Comparison of ENCODE assay signal across 9 cellular contexts in the genomic region with DNA sequence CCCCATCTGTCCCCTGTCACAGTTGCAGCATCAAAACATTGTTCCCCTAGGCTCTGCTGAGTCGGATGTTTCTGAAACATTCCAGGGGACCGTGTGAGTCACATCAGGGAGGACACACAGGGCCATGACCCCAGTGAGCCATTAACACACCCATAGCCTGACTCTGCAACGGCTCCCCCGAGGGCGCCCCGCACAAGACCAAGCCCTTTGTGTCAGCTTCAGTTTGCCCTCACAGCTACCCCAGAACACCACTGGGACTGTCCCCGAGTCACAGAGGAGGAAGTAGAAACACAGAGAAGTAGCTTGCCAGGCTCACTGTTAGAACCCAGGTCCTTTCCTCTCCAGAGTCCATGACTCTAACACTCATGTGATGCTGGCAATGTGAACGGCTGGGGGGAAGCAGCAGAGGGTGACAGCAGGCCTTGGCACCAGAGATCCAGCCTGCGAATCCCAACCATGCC.
A peak's percentile ranks its signal among the peaks of the same experiment; 100 is the strongest.
DNase-seq lines count a peak whose midpoint lies in the region; ATAC-seq, FAIRE-seq and TF ChIP-seq lines count a peak whose summit lies in the region.
"Had no signal": no experiment of that assay in that cellular context is flagged by ENCODE, and none has a peak within 500 bp of the region (broad histone marks: within the 10 kb centered on the region; RNA-seq: fewer than 3 reads in every experiment).

No MANE protein-coding gene starts in this region.

- CTCF ChIA-PET in activated CD4-positive, alpha-beta memory T cell treated with anti-CD3 and anti-CD28 coated beads for 36 hours (lab: Charles Lee) = no interaction called here

- H3K27me3 ChIP-seq in hepatocyte = no peaks in the 10 kb centered on the region
- H3K27me3 ChIP-seq in spleen (replicated peaks in 1 of 7) = no peaks in the 10 kb centered on the region

- no peak for TF ChIP-seq POLR2A in spleen (IDR thresholded peaks at IDR 0.05)

- peak; percentile 87 for FAIRE-seq in RCC 7860 (lab: Jason Lieb, UNC)
- FAIRE-seq: TTC549 had no signal

- no peaks in the 10 kb centered on the region for H3K9me3 Mint-ChIP-seq in activated CD4-positive, alpha-beta memory T cell treated with anti-CD3 and anti-CD28 coated beads for 36 hours

- ATAC-seq in GM21447 (IDR thresholded peaks at IDR 0.05; ENCODE audit: unreplicated experiment) (peak; percentile 79), HG02588 (IDR thresholded peaks at IDR 0.05; ENCODE audit: unreplicated experiment) (no peak)

- TF ChIP-seq CTCF in hepatocyte (IDR thresholded peaks at IDR 0.05; ENCODE audit: poor library complexity) (no peak), spleen (IDR thresholded peaks at IDR 0.05 in 8 of 11, conservative IDR thresholded peaks at IDR 0.05 in 3 of 11) (no peak)

- no peaks in the 10 kb centered on the region for H3K36me3 Mint-ChIP-seq in activated CD4-positive, alpha-beta memory T cell treated with anti-CD3 and anti-CD28 coated beads for 36 hours

- no peak overlapping the region for H3K4me2 ChIP-seq in hepatocyte

- DNase-seq in RCC 7860 (ENCODE audit: low spot score) (peak; percentile 88), hepatocyte (ENCODE audit: low spot score) (peak; percentile 57), spleen (peak; percentile 81), NCI-H128 (lab: John Stamatoyannopoulos, UW; ENCODE audit: unreplicated experiment) (no peak), GM19238 (ENCODE audit: insufficient read length, low spot score) (no peak)
- DNase-seq in activated CD4-positive, alpha-beta memory T cell treated with anti-CD3 and anti-CD28 coated beads for 36 hours = no peak

- peaks cover 11% of the 10 kb centered on the region for H3K27me3 Mint-ChIP-seq in activated CD4-positive, alpha-beta memory T cell treated with anti-CD3 and anti-CD28 coated beads for 36 hours

- POLR2A ChIA-PET in activated CD4-positive, alpha-beta memory T cell treated with anti-CD3 and anti-CD28 coated beads for 36 hours (lab: Charles Lee) = no interaction called here

- H3K9me3 ChIP-seq in hepatocyte (ENCODE audit: low read depth) = no peaks in the 10 kb centered on the region
- H3K9me3 ChIP-seq in spleen = no peaks in the 10 kb centered on the region

- H3K4me3 ChIP-seq in hepatocyte (no peak overlapping the region), spleen (no peak overlapping the region)

- no peaks in the 10 kb centered on the region for H3K9me2 ChIP-seq in hepatocyte (replicated peaks; ENCODE audit: insufficient read depth)

- no peak overlapping the region for H3K27ac ChIP-seq in hepatocyte
- H3K27ac ChIP-seq in spleen = peak overlapping the region in 5 of 8 donors; percentile 43 to 66 (median 54)

- H3K27ac Mint-ChIP-seq in activated CD4-positive, alpha-beta memory T cell treated with anti-CD3 and anti-CD28 coated beads for 36 hours = no peak overlapping the region

- no peak overlapping the region for H2AFZ ChIP-seq in hepatocyte

- H3K4me1 ChIP-seq in hepatocyte (ENCODE audit: insufficient read depth) = no peaks in the 10 kb centered on the region
- peaks cover 0 to 18% (median 13%) of the 10 kb centered on the region in 6 donors for H3K4me1 ChIP-seq in spleen

- intact Hi-C loops in spleen (cut with DNase I; ENCODE audit: low total_unique reads) = no loop called here
- intact Hi-C loops in activated CD4-positive, alpha-beta memory T cell treated with anti-CD3 and anti-CD28 coated beads for 36 hours (cut with micrococcal nuclease) = no loop called here

- H3K4me1 Mint-ChIP-seq in activated CD4-positive, alpha-beta memory T cell treated with anti-CD3 and anti-CD28 coated beads for 36 hours (ENCODE audit: low read depth) = no peaks in the 10 kb centered on the region

- H3K4me3 Mint-ChIP-seq in activated CD4-positive, alpha-beta memory T cell treated with anti-CD3 and anti-CD28 coated beads for 36 hours = no peak overlapping the region

- 49% methylated on average over 9 of the region's 9 CpGs for WGBS in hepatocyte (ENCODE audit: low lambda C conversion rate, missing lambda C conversion rate)
- 27 to 40% (median 33%) methylated on average over 7 to 9 of the region's 9 CpGs for WGBS in spleen, 5 donors

- H4K20me1 ChIP-seq in hepatocyte (ENCODE audit: insufficient read depth, poor library complexity, severe bottlenecking) = no peaks in the 10 kb centered on the region

- H3K79me2 ChIP-seq in hepatocyte = no peaks in the 10 kb centered on the region

- H3K36me3 ChIP-seq in hepatocyte (replicated peaks; ENCODE audit: insufficient read depth, low read depth) (no peaks in the 10 kb centered on the region), spleen (no peaks in the 10 kb centered on the region)

Comparison
In these comparisons a context has a peak if more than half of its experiments do, and no peak if none do; other contexts are left out.
1. DNase-seq: peak in RCC 7860 (single experiment), hepatocyte (single experiment) and spleen (single experiment); none in activated CD4-positive, alpha-beta memory T cell treated with anti-CD3 and anti-CD28 coated beads for 36 hours (single experiment), NCI-H128 (single experiment) and GM19238 (single experiment).